ENCODE assay signal across 8 cellular contexts in genomic region chr10:24397662-24398061, GRCh38.
"Had no signal": no experiment of that assay in that cellular context is flagged by ENCODE, and none has a peak within 500 bp of the region (broad histone marks: within the 10 kb centered on the region; RNA-seq: fewer than 3 reads in every experiment).

No MANE protein-coding gene starts in this region.

- ATAC-seq: GM12878 had no signal

- H3K4me3 ChIP-seq: GM12878 had no signal

- DNase-seq: GDM1, GF-D8 had no signal

- FAIRE-seq: G401.6, GM12878, GM12891, GM12892, GM18507, GM19239 had no signal
